11 cellular contexts compared by ENCODE assay signal in the genomic region with DNA sequence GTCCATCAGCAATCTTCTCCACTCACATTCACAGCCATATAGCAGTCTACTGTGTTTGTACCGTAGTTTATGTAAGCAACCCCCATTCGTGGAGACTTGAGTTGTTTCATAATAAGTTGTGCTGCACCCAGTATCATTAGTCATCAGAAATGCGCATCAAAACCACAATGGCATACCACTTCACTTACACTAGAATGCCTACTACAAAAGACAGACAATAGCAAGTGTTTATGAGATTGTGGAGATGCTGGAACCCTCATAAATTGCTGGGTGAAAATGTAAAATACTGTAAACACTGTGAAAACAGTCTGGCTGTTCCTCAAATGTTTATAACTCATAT.
DNase-seq lines count a peak whose midpoint lies in the region; ATAC-seq and TF ChIP-seq lines count a peak whose summit lies in the region.
"Had no signal": no experiment of that assay in that cellular context is flagged by ENCODE, and none has a peak within 500 bp of the region (broad histone marks: within the 10 kb centered on the region; RNA-seq: fewer than 3 reads in every experiment).

No MANE protein-coding gene starts in this region.

- H3K4me2 ChIP-seq in fibroblast of lung (ENCODE audit: extremely low read depth, insufficient read depth, low read length): no peak overlapping the region
- H3K4me2 ChIP-seq: GM23338 had no signal

- no peaks in the 10 kb centered on the region for H3K36me3 ChIP-seq in fibroblast of lung (ENCODE audit: control insufficient read depth, insufficient read depth, low read length)

- no peak overlapping the region for H3K27ac Mint-ChIP-seq in stimulated activated memory B cell treated with anti-CD40 and anti-IgM and Interleukin-4, amounts not matched to agents 10 μg/mL and 1 μg/mL and 100 μg/mL, for 72 hours
- H3K27ac Mint-ChIP-seq: GM23338 had no signal

- TF ChIP-seq CTCF in fibroblast of lung (conservative IDR thresholded peaks at IDR 0.05 in 1 of 2, IDR thresholded peaks at IDR 0.05 in 1 of 2; ENCODE audit: low read depth in 1 of 2, low read length in 2 of 2): no peak

- no peaks in the 10 kb centered on the region for H3K79me2 ChIP-seq in fibroblast of lung (ENCODE audit: control insufficient read depth, insufficient read depth, low read length)

- H3K27me3 Mint-ChIP-seq in stimulated activated memory B cell treated with anti-CD40 and anti-IgM and Interleukin-4, amounts not matched to agents 10 μg/mL and 1 μg/mL and 100 μg/mL, for 72 hours: no peaks in the 10 kb centered on the region

- no peak overlapping the region for H3K9ac ChIP-seq in fibroblast of lung (ENCODE audit: insufficient read depth, low read length)

- no peak overlapping the region for H3K4me3 Mint-ChIP-seq in stimulated activated memory B cell treated with anti-CD40 and anti-IgM and Interleukin-4, amounts not matched to agents 10 μg/mL and 1 μg/mL and 100 μg/mL, for 72 hours
- H3K4me3 Mint-ChIP-seq: GM23338 had no signal

- H3K9me3 ChIP-seq in fibroblast of lung (ENCODE audit: control insufficient read depth, insufficient read depth, low read depth, low read length): no peaks in the 10 kb centered on the region
- H3K9me3 ChIP-seq: upper lobe of right lung had no signal

- no peak overlapping the region for H2AFZ ChIP-seq in fibroblast of lung (ENCODE audit: low read length)
- H2AFZ ChIP-seq: GM23338 had no signal

- H3K4me3 ChIP-seq in fibroblast of lung (replicated peaks in 1 of 4; ENCODE audit: control extremely low read depth in 1 of 4, insufficient read depth in 1 of 4, low read depth in 3 of 4, low read length in 4 of 4): no peak overlapping the region
- H3K4me3 ChIP-seq: GM23338, upper lobe of right lung had no signal

- H3K27ac ChIP-seq in fibroblast of lung (ENCODE audit: insufficient read depth, low read length): no peak overlapping the region
- H3K27ac ChIP-seq: upper lobe of right lung had no signal

- H3K36me3 Mint-ChIP-seq in stimulated activated memory B cell treated with anti-CD40 and anti-IgM and Interleukin-4, amounts not matched to agents 10 μg/mL and 1 μg/mL and 100 μg/mL, for 72 hours: peaks cover 72% of the 10 kb centered on the region

- H3K27me3 ChIP-seq in fibroblast of lung (ENCODE audit: control insufficient read depth, insufficient read depth, low read length): no peaks in the 10 kb centered on the region
- H3K27me3 ChIP-seq: upper lobe of right lung had no signal

- no peak for ATAC-seq in HG02938 (IDR thresholded peaks at IDR 0.05; ENCODE audit: unreplicated experiment)
- no peak for ATAC-seq in stimulated activated memory B cell treated with anti-CD40 and anti-IgM and Interleukin-4, amounts not matched to agents 10 μg/mL and 1 μg/mL and 100 μg/mL, for 72 hours
- ATAC-seq: GM23338, upper lobe of right lung had no signal

- peaks cover 3% of the 10 kb centered on the region for H3K4me1 ChIP-seq in fibroblast of lung (ENCODE audit: control insufficient read depth, extremely low read depth, insufficient read depth, low read length)

- H4K20me1 ChIP-seq in fibroblast of lung (ENCODE audit: control insufficient read depth, extremely low read depth, insufficient read depth, low read length): no peaks in the 10 kb centered on the region

- DNase-seq in NOMO-1 treated with DMSO at 0.1 percent for 48 hours (lab: John Stamatoyannopoulos, UW; ENCODE audit: unreplicated experiment) (peak; percentile 18), NOMO-1 treated with dmso at 0.1 percent for 144 hours (lab: John Stamatoyannopoulos, UW; ENCODE audit: unreplicated experiment) (no peak), SIG-M5 (lab: John Stamatoyannopoulos, UW) (peak; percentile 9), fibroblast of lung (ENCODE audit: low read depth in 2 of 2) (peak; percentile 97 to 99), stromal cell of bone marrow (ENCODE audit: low read depth) (peak; percentile 90)
- DNase-seq in stimulated activated CD4-positive, alpha-beta T cell treated with anti-CD3 and anti-CD28 coated beads, Interleukin-12 subunit alpha, Interleukin-12 subunit beta, amount 100 ng/mL, for 4 hours: no peak
- DNase-seq: NCI-H526, upper lobe of right lung had no signal

- H3K9me3 Mint-ChIP-seq in stimulated activated memory B cell treated with anti-CD40 and anti-IgM and Interleukin-4, amounts not matched to agents 10 μg/mL and 1 μg/mL and 100 μg/mL, for 72 hours: no peaks in the 10 kb centered on the region
- H3K9me3 Mint-ChIP-seq: GM23338 had no signal

- H3K4me1 Mint-ChIP-seq in stimulated activated memory B cell treated with anti-CD40 and anti-IgM and Interleukin-4, amounts not matched to agents 10 μg/mL and 1 μg/mL and 100 μg/mL, for 72 hours: no peaks in the 10 kb centered on the region

Comparison
In these comparisons a context has a peak if more than half of its experiments do, and no peak if none do; other contexts are left out.
1. DNase-seq: peak in NOMO-1 treated with DMSO at 0.1 percent for 48 hours (single experiment), SIG-M5 (single experiment), fibroblast of lung (2 of 2) and stromal cell of bone marrow (single experiment); none in NOMO-1 treated with dmso at 0.1 percent for 144 hours (single experiment) and stimulated activated CD4-positive, alpha-beta T cell treated with anti-CD3 and anti-CD28 coated beads, Interleukin-12 subunit alpha, Interleukin-12 subunit beta, amount 100 ng/mL, for 4 hours (single experiment).